9 cellular contexts compared by ENCODE assay signal in genomic region chr2:196413821-196414274, GRCh38.
DNase-seq lines count a peak whose midpoint lies in the region; ATAC-seq and TF ChIP-seq lines count a peak whose summit lies in the region.
"Had no signal": no experiment of that assay in that cellular context is flagged by ENCODE, and none has a peak within 500 bp of the region (broad histone marks: within the 10 kb centered on the region; RNA-seq: fewer than 3 reads in every experiment).

No MANE protein-coding gene starts in this region.

- peak overlapping the region; percentile 67 for H3K4me3 Mint-ChIP-seq in activated B cell treated with CpG ODN at 0.5 μM for 24 hours
- H3K4me3 Mint-ChIP-seq in mesothelial cell of epicardium: no peak overlapping the region
- H3K4me3 Mint-ChIP-seq in T-cell: no peak overlapping the region
- H3K4me3 Mint-ChIP-seq: central memory CD8-positive, alpha-beta T cell had no signal

- H3K9ac ChIP-seq in neural cell (ENCODE audit: low read length) (peak overlapping the region; percentile 24), mammary epithelial cell (ENCODE audit: insufficient read depth, low read length) (no peak overlapping the region)

- no peaks in the 10 kb centered on the region for H3K36me3 ChIP-seq in neural cell (ENCODE audit: insufficient read depth, low read length)
- no peaks in the 10 kb centered on the region for H3K36me3 ChIP-seq in mammary epithelial cell (ENCODE audit: insufficient read depth, low read length)

- POLR2A ChIA-PET in activated B cell treated with CpG ODN at 0.5 μM for 24 hours (lab: Charles Lee): interaction anchor here (0.6 kb wide), 1 partner anchor 386 kb away, joined by 3 read pairs; the partner anchor contains the start of gene GTF3C3
- POLR2A ChIA-PET in T-cell (lab: Charles Lee): no interaction called here

- H3K27me3 Mint-ChIP-seq in activated B cell treated with CpG ODN at 0.5 μM for 24 hours: peaks cover 8% of the 10 kb centered on the region
- no peaks in the 10 kb centered on the region for H3K27me3 Mint-ChIP-seq in mesothelial cell of epicardium (ENCODE audit: low read depth)
- H3K27me3 Mint-ChIP-seq in T-cell: peaks cover 6 to 11% of the 10 kb centered on the region in 2 donors

- H4K20me1 ChIP-seq in neural cell (ENCODE audit: insufficient read depth) (no peaks in the 10 kb centered on the region), mammary epithelial cell (ENCODE audit: insufficient read depth, low read length) (no peaks in the 10 kb centered on the region)

- dilution Hi-C loops in mammary epithelial cell (cut with HindIII; ENCODE audit: low sequenced_read_pairs): no loop called here

- no peaks in the 10 kb centered on the region for H3F3A ChIP-seq in neural cell (ENCODE audit: insufficient read depth, low read length, poor library complexity, severe bottlenecking)

- intact Hi-C loops in activated B cell treated with CpG ODN at 0.5 μM for 24 hours (cut with micrococcal nuclease): no loop called here
- intact Hi-C loops in mammary epithelial cell (cut with micrococcal nuclease): no loop called here

- no peak for DNase-seq in activated B cell treated with CpG ODN at 0.5 μM for 24 hours
- no peak for DNase-seq in mesothelial cell of epicardium (ENCODE audit: low spot score in 2 of 2, unreplicated experiment in 2 of 2)
- no peak for DNase-seq in RPMI8226
- DNase-seq in T-cell: no peak
- DNase-seq in mammary epithelial cell: no peak

- CTCF ChIA-PET in activated B cell treated with CpG ODN at 0.5 μM for 24 hours (lab: Charles Lee): interaction anchor here (1.0 to 1.3 kb wide), 2 partner anchors 116 to 345 kb away, joined by 3 read pairs; partner anchors contain the start of gene DNAH7
- CTCF ChIA-PET in T-cell (lab: Charles Lee): interaction anchor here in 1 of 2 donors (0.6 kb wide), 1 partner anchor 899 kb away, joined by 7 read pairs; no protein-coding TSS in a partner anchor
- CTCF ChIA-PET in mammary epithelial cell (lab: Charles Lee; ENCODE audit: low non-redundant PET): no interaction called here

- TF ChIP-seq EP300 in neural cell (conservative IDR thresholded peaks at IDR 0.05; ENCODE audit: poor library complexity, severe bottlenecking): peak; percentile 59

- no peaks in the 10 kb centered on the region for H3K4me1 ChIP-seq in mammary epithelial cell (ENCODE audit: insufficient read depth, low read length)

- ATAC-seq in GM18861 (IDR thresholded peaks at IDR 0.05; ENCODE audit: unreplicated experiment) (peak; percentile 89), HG02642 (IDR thresholded peaks at IDR 0.05; ENCODE audit: poor library complexity, unreplicated experiment) (peak; percentile 63), activated B cell treated with CpG ODN at 0.5 μM for 24 hours (ENCODE audit: low read depth) (peak; percentile 89), T-cell (replicated peaks in 1 of 4) (no peak)

- 47% methylated on average over 6 of the region's 6 CpGs for WGBS in mammary epithelial cell (ENCODE audit: low coverage, missing lambda C conversion rate)

- TF ChIP-seq RAD21 in neural cell (conservative IDR thresholded peaks at IDR 0.05): peak; percentile 28

- H3K9me3 ChIP-seq in neural cell (ENCODE audit: low read length) (no peaks in the 10 kb centered on the region), mammary epithelial cell (replicated peaks; ENCODE audit: insufficient read depth, low read length) (no peaks in the 10 kb centered on the region)

- H3K9me3 Mint-ChIP-seq in activated B cell treated with CpG ODN at 0.5 μM for 24 hours (peaks cover 3% of the 10 kb centered on the region), mesothelial cell of epicardium (no peaks in the 10 kb centered on the region), T-cell (no peaks in the 10 kb centered on the region)
- H3K9me3 Mint-ChIP-seq: central memory CD8-positive, alpha-beta T cell had no signal

- no peaks in the 10 kb centered on the region for H3K79me2 ChIP-seq in neural cell (replicated peaks; ENCODE audit: insufficient read depth, low read length)
- H3K79me2 ChIP-seq in mammary epithelial cell (ENCODE audit: insufficient read depth, low read length): no peaks in the 10 kb centered on the region

- H3K4me3 ChIP-seq in neural cell (ENCODE audit: low read length) (peak overlapping the region; percentile 55), mammary epithelial cell (replicated peaks in 1 of 3; ENCODE audit: insufficient read depth in 1 of 3, low read depth in 2 of 3, low read length in 3 of 3) (no peak overlapping the region)

- no peak for TF ChIP-seq CTCF in activated B cell treated with CpG ODN at 0.5 μM for 24 hours (IDR thresholded peaks at IDR 0.05)
- no peak for TF ChIP-seq CTCF in neural cell (IDR thresholded peaks at IDR 0.05; ENCODE audit: poor library complexity, severe bottlenecking)
- no peak for TF ChIP-seq CTCF in mesothelial cell of epicardium (IDR thresholded peaks at IDR 0.05; ENCODE audit: unreplicated experiment)
- no peak for TF ChIP-seq CTCF in mammary epithelial cell (conservative IDR thresholded peaks at IDR 0.05 in 1 of 2, IDR thresholded peaks at IDR 0.05 in 1 of 2; ENCODE audit: extremely low read depth in 1 of 2, insufficient read depth in 1 of 2, low read depth in 1 of 2, low read length in 2 of 2)

- H3K27ac Mint-ChIP-seq in activated B cell treated with CpG ODN at 0.5 μM for 24 hours: peak overlapping the region; percentile 73
- H3K27ac Mint-ChIP-seq in mesothelial cell of epicardium: no peak overlapping the region
- no peak overlapping the region for H3K27ac Mint-ChIP-seq in T-cell

- H3K9me2 ChIP-seq in neural cell (ENCODE audit: insufficient read depth, low read length): no peaks in the 10 kb centered on the region

- BruUV-seq in mammary epithelial cell (replicated peaks; lab: Mats Ljungman, UMichigan): no TSS peak

- H2AFZ ChIP-seq in neural cell (ENCODE audit: low read depth, low read length): no peak overlapping the region
- no peak overlapping the region for H2AFZ ChIP-seq in mammary epithelial cell (ENCODE audit: low read depth, low read length)

- H3K27ac ChIP-seq in neural cell (ENCODE audit: low read length) (peak overlapping the region; percentile 74), mammary epithelial cell (ENCODE audit: insufficient read depth, low read depth, low read length) (no peak overlapping the region)

- in situ Hi-C loops in mammary epithelial cell (cut with MboI; ENCODE audit: low sequenced_read_pairs in 2 of 2): no loop called here

- H3K4me2 ChIP-seq in neural cell (ENCODE audit: low read length): peak overlapping the region; percentile 58
- no peak overlapping the region for H3K4me2 ChIP-seq in mammary epithelial cell (ENCODE audit: insufficient read depth, low read depth, low read length)

- peaks cover 21% of the 10 kb centered on the region for H3K4me1 Mint-ChIP-seq in activated B cell treated with CpG ODN at 0.5 μM for 24 hours
- H3K4me1 Mint-ChIP-seq in mesothelial cell of epicardium: no peaks in the 10 kb centered on the region
- peaks cover 9 to 17% (median 16%) of the 10 kb centered on the region in 3 donors for H3K4me1 Mint-ChIP-seq in T-cell

- H3K27me3 ChIP-seq in neural cell (ENCODE audit: insufficient read depth, low read depth, low read length): no peaks in the 10 kb centered on the region
- H3K27me3 ChIP-seq in mammary epithelial cell (ENCODE audit: insufficient read depth, low read length): no peaks in the 10 kb centered on the region

- no peaks in the 10 kb centered on the region for H3K36me3 Mint-ChIP-seq in activated B cell treated with CpG ODN at 0.5 μM for 24 hours (ENCODE audit: low read depth)
- peaks cover 3% of the 10 kb centered on the region for H3K36me3 Mint-ChIP-seq in mesothelial cell of epicardium
- no peaks in the 10 kb centered on the region for H3K36me3 Mint-ChIP-seq in T-cell

TF ChIP-seq in neural cell, 6 proteins besides CTCF, POLR2A, EP300 and RAD21:
- TF ChIP-seq SMC3 (conservative IDR thresholded peaks at IDR 0.05; ENCODE audit: poor library complexity) (no peak), MXI1 (conservative IDR thresholded peaks at IDR 0.05; ENCODE audit: poor library complexity, severe bottlenecking) (peak; percentile 42), REST (IDR thresholded peaks at IDR 0.05; ENCODE audit: borderline replicate concordance) (peak; percentile 45), TAF1 (IDR thresholded peaks at IDR 0.05; ENCODE audit: low read depth) (no peak), POLR2AphosphoS5 (IDR thresholded peaks at IDR 0.05) (peak; percentile 63), EZH2 (IDR thresholded peaks at IDR 0.05; ENCODE audit: borderline replicate concordance, insufficient read depth, low read length, poor library complexity, severe bottlenecking) (no peak)

Comparison
In these comparisons a context has a peak if more than half of its experiments do, and no peak if none do; other contexts are left out.
1. ATAC-seq: peak in GM18861 (single experiment), HG02642 (single experiment) and activated B cell treated with CpG ODN at 0.5 μM for 24 hours (single experiment); none in T-cell (0 of 4).